Comparison of ENCODE assay signal across 26 cellular contexts in genomic region chr2:11022874-11023273, GRCh38.
A peak's percentile ranks its signal among the peaks of the same experiment; 100 is the strongest.
DNase-seq lines count a peak whose midpoint lies in the region; ATAC-seq and TF ChIP-seq lines count a peak whose summit lies in the region.
"Had no signal": no experiment of that assay in that cellular context is flagged by ENCODE, and none has a peak within 500 bp of the region (broad histone marks: within the 10 kb centered on the region; RNA-seq: fewer than 3 reads in every experiment).

No MANE protein-coding gene starts in this region.

- no peak overlapping the region for H2BK120ac ChIP-seq in mesendoderm (ENCODE audit: low read depth, low read length)

- no peak overlapping the region for H4K8ac ChIP-seq in mesendoderm (ENCODE audit: low read depth, low read length)

- H3K4ac ChIP-seq in mesendoderm (ENCODE audit: low read depth, low read length): no peak overlapping the region

- H3K9me3 ChIP-seq in SK-N-MC (ENCODE audit: low read depth, low read length): no peaks in the 10 kb centered on the region
- H3K9me3 ChIP-seq: colonic mucosa, gastroesophageal sphincter, left ventricle myocardium inferior, SK-N-SH, testis had no signal

- no peak overlapping the region for H2BK15ac ChIP-seq in mesendoderm (replicated peaks; ENCODE audit: low read depth)

- no peak overlapping the region for H3K18ac ChIP-seq in mesendoderm (ENCODE audit: low read length)

- peak overlapping the region; percentile 49 for H3K4me3 ChIP-seq in SK-N-MC
- H3K4me3 ChIP-seq in mesendoderm (ENCODE audit: low read length): no peak overlapping the region
- H3K4me3 ChIP-seq: colonic mucosa, gastroesophageal sphincter, left ventricle myocardium inferior, testis had no signal

- no peak overlapping the region for H4K5ac ChIP-seq in mesendoderm (ENCODE audit: low read length)

- no peaks in the 10 kb centered on the region for H3K27me3 ChIP-seq in mesendoderm (ENCODE audit: insufficient read depth, low read length, poor library complexity)
- H3K27me3 ChIP-seq: colonic mucosa, testis had no signal

- H3K4me1 ChIP-seq in mesendoderm (ENCODE audit: control insufficient read depth, low read depth, low read length): no peaks in the 10 kb centered on the region
- H3K4me1 ChIP-seq: colonic mucosa, gastroesophageal sphincter, left ventricle myocardium inferior, testis had no signal

- H3K27ac ChIP-seq in SK-N-MC (peak overlapping the region; percentile 67), mesendoderm (ENCODE audit: low read depth, low read length) (no peak overlapping the region)
- H3K27ac ChIP-seq: C4-2B, colonic mucosa, gastroesophageal sphincter, left ventricle myocardium inferior, RWPE1, testis had no signal

- no peaks in the 10 kb centered on the region for H3K79me1 ChIP-seq in mesendoderm (ENCODE audit: low read length)

- WGBS in mesendoderm (ENCODE audit: extremely low coverage, insufficient coverage, low lambda C conversion rate): no CpG with 5 or more reads among the region's 8 CpGs

- no peak overlapping the region for H3K4me2 ChIP-seq in mesendoderm (ENCODE audit: low read length)
- H3K4me2 ChIP-seq: SK-N-SH had no signal

- no peak overlapping the region for H3K23ac ChIP-seq in mesendoderm (ENCODE audit: low read length)

- H3K9ac ChIP-seq in SK-N-MC (ENCODE audit: insufficient read length): no peak overlapping the region
- H3K9ac ChIP-seq in mesendoderm (ENCODE audit: low read length): no peak overlapping the region
- H3K9ac ChIP-seq: SK-N-SH had no signal

- ATAC-seq in GM19324 (IDR thresholded peaks at IDR 0.05; ENCODE audit: low FRiP score, unreplicated experiment): no peak
- ATAC-seq in SK-N-SH treated with all-trans-retinoic acid at 6 μM for 48 hours: no peak
- ATAC-seq: activated T-cell treated with anti-CD3 and anti-CD28 coated beads, Interleukin-2, amount 50 U/mL, for 4 hours; gastroesophageal sphincter; naive thymus-derived CD8-positive, alpha-beta T cell; stimulated activated memory B cell treated with anti-CD40 and anti-IgM and Interleukin-4, amounts not matched to agents 10 μg/mL and 1 μg/mL and 100 μg/mL, for 72 hours had no signal

- in situ Hi-C loops in Caki2 (cut with HindIII; ENCODE audit: low pct_unique_long_range_greater_than_20kb, low sequenced_read_pairs): no loop called here

- peak; percentile 33 for DNase-seq in Caki2 (ENCODE audit: low read depth)
- peak; percentile 7 for DNase-seq in HK-2 (ENCODE audit: unreplicated experiment)
- no peak for DNase-seq in SK-N-MC (ENCODE audit: low read depth, low spot score)
- DNase-seq in mesendoderm: peak; percentile 22
- DNase-seq in glomerular visceral epithelial cell (ENCODE audit: extremely low spot score): no peak
- DNase-seq in NCI-H510A treated with DMSO at 0.1 percent for 48 hours (lab: John Stamatoyannopoulos, UW): no peak
- DNase-seq: activated CD4-positive, alpha-beta T cell treated with anti-CD3 and anti-CD28 coated beads for 48 hours; activated naive CD4-positive, alpha-beta T cell treated with Interleukin-2 at 50 U/mL for 16 hours; activated T-cell treated with anti-CD3 and anti-CD28 coated beads, Interleukin-2, amount 50 U/mL, for 4 hours; colonic mucosa; hypothalamus; left ventricle myocardium inferior; midbrain; naive thymus-derived CD8-positive, alpha-beta T cell; NCI-H1105 treated with DMSO at 0.1 percent for 48 hours; NCI-H526 treated with DMSO at 0.1 percent for 48 hours; retina; SK-N-SH; stimulated activated CD4-positive, alpha-beta T cell treated with anti-CD3 and anti-CD28 coated beads, Interleukin-2, amount 100 ng/mL, for 48 hours; testis had no signal

- H3K36me3 ChIP-seq in SK-N-MC (ENCODE audit: insufficient read depth, low read length): no peaks in the 10 kb centered on the region
- no peaks in the 10 kb centered on the region for H3K36me3 ChIP-seq in mesendoderm (ENCODE audit: control insufficient read depth, insufficient read depth, low read length)
- H3K36me3 ChIP-seq: colonic mucosa, gastroesophageal sphincter, left ventricle myocardium inferior had no signal

- H2BK5ac ChIP-seq in mesendoderm (ENCODE audit: low read length): no peak overlapping the region

- no peak overlapping the region for H2AK5ac ChIP-seq in mesendoderm (ENCODE audit: low read length)

- no peaks in the 10 kb centered on the region for H3K79me2 ChIP-seq in mesendoderm (ENCODE audit: control insufficient read depth, insufficient read depth, low read length)

- no peak overlapping the region for H3K56ac ChIP-seq in mesendoderm (ENCODE audit: low read length)

TF ChIP-seq in SK-N-SH treated with all-trans-retinoic acid at 6 μM for 48 hours, 23 proteins besides CTCF, POLR2A, EP300 and RAD21:
- TF ChIP-seq ZNF565 (CRISPR knock-in tag; conservative IDR thresholded peaks at IDR 0.05; ENCODE audit: low read depth): no peak
- TF ChIP-seq TCF4 (CRISPR knock-in tag; IDR thresholded peaks at IDR 0.05; ENCODE audit: borderline replicate concordance): no peak

Comparison
In these comparisons a context has a peak if more than half of its experiments do, and no peak if none do; other contexts are left out.
1. DNase-seq: peak in Caki2 (single experiment), HK-2 (single experiment) and mesendoderm (single experiment); none in SK-N-MC (single experiment), glomerular visceral epithelial cell (single experiment) and NCI-H510A treated with DMSO at 0.1 percent for 48 hours (single experiment).